In genomic region chr16:31508706-31509523, GRCh38 we compare ENCODE assay signal across 8 cellular contexts. TPM values are rescaled to one million over a fixed set of nuclear protein-coding genes. Genes with fewer than 3 reads are reported as not detected.
A peak's percentile ranks its signal among the peaks of the same experiment; 100 is the strongest.
DNase-seq lines count a peak whose midpoint lies in the region; ATAC-seq and TF ChIP-seq lines count a peak whose summit lies in the region.

No MANE protein-coding gene starts in this region.

- H3K4me1 ChIP-seq in H9 (ENCODE audit: insufficient read depth, low read length) (0 out of 2 replicates have a peak, but pooled peaks cover 3% of the 10 kb centered on the region), heart left ventricle (peaks cover 4 to 52% (median 43%) of the 10 kb centered on the region in 12 donors)

- no peak overlapping the region for H3K4ac ChIP-seq in H9 (ENCODE audit: low read depth, low read length)

- H3K9me3 ChIP-seq in AG04450 (ENCODE audit: control insufficient read depth, insufficient read depth, low read length), result peaks cover 5% of the 10 kb centered on the region
- H3K9me3 ChIP-seq in H9 (ENCODE audit: control insufficient read depth, low read depth, low read length), result no peaks in the 10 kb centered on the region
- H3K9me3 ChIP-seq in heart left ventricle, result no peaks in the 10 kb centered on the region

- TF ChIP-seq CTCF in AG04450 (IDR thresholded peaks at IDR 0.05; ENCODE audit: low read depth, low read length), result no peak
- no peak for TF ChIP-seq CTCF in H9 (conservative IDR thresholded peaks at IDR 0.05)
- TF ChIP-seq CTCF in activated CD8-positive, alpha-beta T cell treated with anti-CD3 and anti-CD28 coated beads for 36 hours (IDR thresholded peaks at IDR 0.05), result no peak
- TF ChIP-seq CTCF in heart left ventricle (IDR thresholded peaks at IDR 0.05), result no peak

- no peak overlapping the region for H2BK120ac ChIP-seq in H9 (ENCODE audit: low read depth, low read length, poor library complexity, severe bottlenecking)

- no peak overlapping the region for H4K5ac ChIP-seq in H9 (ENCODE audit: insufficient read length, low read depth, low read length)

- H3K27me3 Mint-ChIP-seq in H9 (ENCODE audit: low read depth), result peaks cover 4% of the 10 kb centered on the region
- H3K27me3 Mint-ChIP-seq in activated CD8-positive, alpha-beta T cell treated with anti-CD3 and anti-CD28 coated beads for 36 hours, result no peaks in the 10 kb centered on the region

- H2BK15ac ChIP-seq in H9 (ENCODE audit: low read depth, low read length), result no peak overlapping the region

- H3K79me1 ChIP-seq in H9 (ENCODE audit: insufficient read depth, low read depth, low read length, poor library complexity, severe bottlenecking), result no peaks in the 10 kb centered on the region

- no peak overlapping the region for H2AK5ac ChIP-seq in H9 (ENCODE audit: insufficient read length, low read length)

- no peaks in the 10 kb centered on the region for H4K20me1 ChIP-seq in H9 (ENCODE audit: control insufficient read depth, insufficient read depth, insufficient read length)

- H3K4me1 Mint-ChIP-seq in H9, result peaks cover 13 to 19% of the 10 kb centered on the region in 2 experiments
- H3K4me1 Mint-ChIP-seq in activated CD8-positive, alpha-beta T cell treated with anti-CD3 and anti-CD28 coated beads for 36 hours (ENCODE audit: low read depth), result peaks cover 45% of the 10 kb centered on the region

- no CpG with 5 or more reads among the region's 11 CpGs for WGBS in H9 (ENCODE audit: extremely low coverage, insufficient read length, low lambda C conversion rate)
- WGBS in heart left ventricle, 4 donors, result 30 to 34% (median 32%) methylated on average over 11 of the region's 11 CpGs

- intact Hi-C loops in activated CD8-positive, alpha-beta T cell treated with anti-CD3 and anti-CD28 coated beads for 36 hours (cut with micrococcal nuclease), result loop anchor here (10.0 kb wide), 1 partner anchor 206 kb away; a partner anchor contains a TSS
- intact Hi-C loops in heart left ventricle (cut with DNase I), result loop anchor here in 6 of 10 donors (1.0 to 10.0 kb wide), 9 partner anchors 36 to 366 kb away; partner anchors contain the start of genes ARMC5 (in 3 of the 6), TGFB1I1 (in 3 of the 6) and ZNF267 (in 2 of the 6)
- intact Hi-C loops in sciatic nerve (cut with DNase I), result no loop called here

- peak overlapping the region; percentile 87 to 93 for H3K4me3 Mint-ChIP-seq in H9
- peak overlapping the region; percentile 98 for H3K4me3 Mint-ChIP-seq in activated CD8-positive, alpha-beta T cell treated with anti-CD3 and anti-CD28 coated beads for 36 hours

- no peak overlapping the region for H2AFZ ChIP-seq in H9 (ENCODE audit: low read length)

- no peak overlapping the region for H3T11ph ChIP-seq in H9 (ENCODE audit: low read length)

- H3K9ac ChIP-seq in H9 (ENCODE audit: extremely low read depth, insufficient read length, low read length), result peak overlapping the region; percentile 82

- H3K4me3 ChIP-seq in AG04450 (ENCODE audit: low read depth, low read length) (peak overlapping the region; percentile 93), heart left ventricle (peak overlapping the region; percentile 73 to 100 (median 86))

- no peak overlapping the region for H2BK5ac ChIP-seq in H9 (ENCODE audit: insufficient read length, low read length)

- H4K91ac ChIP-seq in H9 (ENCODE audit: insufficient read length, low read depth, low read length), result no peak overlapping the region

- POLR2A ChIA-PET in AG04450 (lab: Yijun Ruan, JAX), result interaction anchor here (1.0 to 1.9 kb wide), 10 partner anchors 14 to 367 kb away, joined by 3 to 22 read pairs (median 6); partner anchors contain the start of genes ARMC5, FUS, ZNF267 and ZNF843
- POLR2A ChIA-PET in activated CD8-positive, alpha-beta T cell treated with anti-CD3 and anti-CD28 coated beads for 36 hours (lab: Charles Lee), result interaction anchor here (0.7 to 3.0 kb wide), 12 partner anchors 10 to 368 kb away, joined by 3 to 17 read pairs (median 4); partner anchors contain the start of genes ARMC5 and ZNF267

- no peak for TF ChIP-seq POLR2A in heart left ventricle (IDR thresholded peaks at IDR 0.05)

- no peak overlapping the region for H2BK20ac ChIP-seq in H9 (ENCODE audit: low read depth, low read length, poor library complexity, severe bottlenecking)

- no peak overlapping the region for H3K23ac ChIP-seq in H9 (ENCODE audit: insufficient read length, low read depth, low read length)

- H3K18ac ChIP-seq in H9 (ENCODE audit: insufficient read length, low read depth, low read length), result no peak overlapping the region

- no peak overlapping the region for H3K56ac ChIP-seq in H9 (ENCODE audit: insufficient read length, low read depth, low read length)

- no peak for ATAC-seq in activated CD8-positive, alpha-beta T cell treated with anti-CD3 and anti-CD28 coated beads for 36 hours
- ATAC-seq in heart left ventricle (peak in 2 of 4 donors; percentile 4 to 6), sciatic nerve (peak; percentile 40), GM18502 (IDR thresholded peaks at IDR 0.05; ENCODE audit: poor library complexity, unreplicated experiment) (no peak), GM18858 (IDR thresholded peaks at IDR 0.05; ENCODE audit: unreplicated experiment) (no peak)

- H3K79me2 ChIP-seq in H9 (ENCODE audit: insufficient read depth, low read length), result no peaks in the 10 kb centered on the region

- H2BK12ac ChIP-seq in H9 (ENCODE audit: insufficient read length, low read depth, low read length), result no peak overlapping the region

- H3K23me2 ChIP-seq in H9 (ENCODE audit: insufficient read length, low read depth, low read length, poor library complexity, severe bottlenecking), result peaks cover 6% of the 10 kb centered on the region

- H3K36me3 ChIP-seq in heart left ventricle, result peaks cover 0 to 16% (median 8%) of the 10 kb centered on the region in 9 donors

- peak overlapping the region; percentile 92; the same call in 1 of the 2 replicates for H3K14ac ChIP-seq in H9 (ENCODE audit: insufficient read depth, low read length)

- H3K36me3 Mint-ChIP-seq in H9 (ENCODE audit: insufficient read depth in 1 of 3, low read depth in 3 of 3), result peaks cover 2 to 5% (median 3%) of the 10 kb centered on the region in 3 experiments; a peak in 4 of 7 replicates
- H3K36me3 Mint-ChIP-seq in activated CD8-positive, alpha-beta T cell treated with anti-CD3 and anti-CD28 coated beads for 36 hours (ENCODE audit: low read depth), result peaks cover 7% of the 10 kb centered on the region

- no peak for DNase-seq in AG04450 (ENCODE audit: low read depth, low spot score)
- no peak for DNase-seq in H9
- no peak for DNase-seq in activated CD8-positive, alpha-beta T cell treated with anti-CD3 and anti-CD28 coated beads for 36 hours
- no peak for DNase-seq in heart left ventricle
- no peak for DNase-seq in sciatic nerve (ENCODE audit: low spot score)
- DNase-seq in stimulated activated CD4-positive, alpha-beta T cell treated with anti-CD3 and anti-CD28 coated beads, Interleukin-12 subunit alpha, Interleukin-12 subunit beta, amount 100 ng/mL, for 4 hours, result no peak

- peak overlapping the region; percentile 80 for H3K4me2 ChIP-seq in H9 (ENCODE audit: insufficient read depth, insufficient read length, low read length)

- H3K9me3 Mint-ChIP-seq in H9, result peaks cover 0 to 2% of the 10 kb centered on the region in 2 experiments; a peak in 2 of 5 replicates
- peaks cover 2% of the 10 kb centered on the region for H3K9me3 Mint-ChIP-seq in activated CD8-positive, alpha-beta T cell treated with anti-CD3 and anti-CD28 coated beads for 36 hours

- CTCF ChIA-PET in AG04450 (lab: Charles Lee), result no interaction called here
- CTCF ChIA-PET in activated CD8-positive, alpha-beta T cell treated with anti-CD3 and anti-CD28 coated beads for 36 hours (lab: Charles Lee), result interaction anchor here (1.3 to 2.9 kb wide), 4 partner anchors 49 to 360 kb away, joined by 4 to 12 read pairs (median 4); partner anchors contain the start of gene ARMC5

- no peak overlapping the region for H4K8ac ChIP-seq in H9 (replicated peaks; ENCODE audit: insufficient read length, low read depth, low read length)

- peak overlapping the region; percentile 87 to 90 (median 89) for H3K27ac Mint-ChIP-seq in H9
- H3K27ac Mint-ChIP-seq in activated CD8-positive, alpha-beta T cell treated with anti-CD3 and anti-CD28 coated beads for 36 hours, result peak overlapping the region; percentile 98

- H3K27ac ChIP-seq in AG04450 (ENCODE audit: low read depth, low read length), result peak overlapping the region; percentile 94
- no peak overlapping the region for H3K27ac ChIP-seq in H9 (ENCODE audit: insufficient read length, low read depth, low read length)
- H3K27ac ChIP-seq in heart left ventricle, result peak overlapping the region; percentile 82 to 98 (median 94)

- H3K27me3 ChIP-seq in AG04450 (ENCODE audit: control insufficient read depth, insufficient read depth, low read length) (no peaks in the 10 kb centered on the region), H9 (ENCODE audit: insufficient read depth, low read length) (no peaks in the 10 kb centered on the region), heart left ventricle (no peaks in the 10 kb centered on the region)

RNA-seq across cellular contexts. Expression of gene RUSF1, which starts 0.7 kb away (rescaled TPM):
- polyA plus RNA-seq in AG04450 (2011; rRNA removed), result 32.2 and 38.6 TPM in 2 replicates
- 47.4 and 52.5 TPM in 2 replicates for polyA minus RNA-seq in AG04450 (2011; rRNA and poly(A)+ RNA removed)
- 33.4 and 33.6 TPM in 2 replicates for total RNA-seq in H9 (2021)
- total RNA-seq in activated CD8-positive, alpha-beta T cell treated with anti-CD3 and anti-CD28 coated beads for 36 hours, result 10 to 100 TPM; 35.8 to 36.7 TPM
- total RNA-seq in heart left ventricle, result 10 to 100 TPM; 17.8 to 32.5 (median 21.2) TPM
- 10 to 100 TPM; 25.3 to 30.9 TPM for polyA plus RNA-seq in heart left ventricle
- total RNA-seq in sciatic nerve, result 59.9 TPM

RNA-seq across cellular contexts. Expression of gene AHSP, which starts 18.8 kb away (rescaled TPM):
- not detected in 2 replicates for polyA plus RNA-seq in AG04450 (2011; rRNA removed)
- not detected in 2 replicates for polyA minus RNA-seq in AG04450 (2011; rRNA and poly(A)+ RNA removed)
- total RNA-seq in H9 (2021), result 1.6 TPM in 1 of 2 replicates, not detected in the other
- total RNA-seq in activated CD8-positive, alpha-beta T cell treated with anti-CD3 and anti-CD28 coated beads for 36 hours, result not detected
- total RNA-seq in heart left ventricle, result 1 to 10 TPM in 1 of 9 donors, not detected in 8; 2.2 TPM
- not detected for polyA plus RNA-seq in heart left ventricle
- total RNA-seq in sciatic nerve, result 17.7 TPM

RNA-seq across cellular contexts. Expression of gene SLC5A2, which starts 26.0 kb away (rescaled TPM):
- polyA plus RNA-seq in AG04450 (2011; rRNA removed) (not detected in 2 replicates), heart left ventricle (under 1 TPM; 0.08 to 0.76 TPM)
- polyA minus RNA-seq in AG04450 (2011; rRNA and poly(A)+ RNA removed), result 0.18 TPM in 1 of 2 replicates, not detected in the other
- total RNA-seq in H9 (2021) (0.52 and 1.3 TPM in 2 replicates), heart left ventricle (not detected), sciatic nerve (not detected)
- total RNA-seq in activated CD8-positive, alpha-beta T cell treated with anti-CD3 and anti-CD28 coated beads for 36 hours, result not detected

RNA-seq across cellular contexts. Expression of gene TGFB1I1, which starts 37.0 kb away (rescaled TPM):
- 42.4 and 63.4 TPM in 2 replicates for polyA plus RNA-seq in AG04450 (2011; rRNA removed)
- 65.9 and 76.4 TPM in 2 replicates for polyA minus RNA-seq in AG04450 (2011; rRNA and poly(A)+ RNA removed)
- 15.4 and 15.5 TPM in 2 replicates for total RNA-seq in H9 (2021)
- total RNA-seq in activated CD8-positive, alpha-beta T cell treated with anti-CD3 and anti-CD28 coated beads for 36 hours, result 1 to 10 TPM in 1 of 2 experiments, under 1 TPM in 1; 0.92 to 1.2 TPM
- total RNA-seq in heart left ventricle, result 10 to 100 TPM; 12.9 to 37.7 (median 19.5) TPM
- 10 to 100 TPM; 14.1 to 29.5 TPM for polyA plus RNA-seq in heart left ventricle
- total RNA-seq in sciatic nerve, result 66.3 TPM

RNA-seq across cellular contexts. Expression of gene ARMC5, which starts 49.6 kb away (rescaled TPM):
- polyA plus RNA-seq in AG04450 (2011; rRNA removed) (2.9 and 4.2 TPM in 2 replicates), heart left ventricle (1 to 10 TPM; 6.6 to 8.2 TPM)
- 3.4 and 3.9 TPM in 2 replicates for polyA minus RNA-seq in AG04450 (2011; rRNA and poly(A)+ RNA removed)
- total RNA-seq in H9 (2021) (18.5 and 18.7 TPM in 2 replicates), heart left ventricle (1 to 10 TPM; 4.1 to 9.2 (median 6.5) TPM), sciatic nerve (10.0 TPM)
- total RNA-seq in activated CD8-positive, alpha-beta T cell treated with anti-CD3 and anti-CD28 coated beads for 36 hours, result 10 to 100 TPM in 1 of 2 experiments, 1 to 10 TPM in 1; 8.2 to 10.0 TPM
